Comparison of ENCODE assay signal across 8 cellular contexts in the genomic region with DNA sequence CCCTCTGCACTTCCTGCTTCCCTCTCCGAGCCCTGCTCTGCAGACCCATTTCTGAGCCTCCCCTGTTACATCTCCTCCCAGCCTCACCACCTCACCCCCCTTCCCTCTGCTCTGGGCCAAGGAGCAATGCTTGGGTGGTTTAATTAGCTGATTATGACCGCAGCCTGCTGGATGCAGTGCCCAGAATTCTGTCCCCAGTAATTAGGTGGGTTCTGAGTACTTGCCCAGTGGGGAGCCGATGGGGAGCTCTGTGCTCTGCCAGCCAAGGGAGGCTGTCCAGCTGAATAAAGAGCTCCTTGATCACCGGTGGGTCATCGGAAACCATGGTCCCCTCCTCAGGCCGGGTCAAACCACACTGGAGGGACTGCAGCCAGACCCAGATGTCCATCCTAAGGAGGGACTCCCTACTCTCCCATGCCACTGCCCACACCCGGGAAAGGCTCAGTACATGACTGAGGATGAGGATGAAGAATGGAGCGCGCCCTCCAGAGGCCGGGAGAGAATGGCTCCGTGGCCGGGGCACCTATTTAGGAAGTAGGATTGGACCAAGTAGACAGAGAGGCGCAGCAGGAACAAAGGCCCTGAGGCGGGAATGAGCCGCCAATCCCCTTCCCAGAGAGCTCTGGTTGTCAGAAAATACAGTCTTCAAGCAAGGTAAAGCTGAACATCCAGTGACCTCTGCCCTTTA. TPM values are rescaled to one million over a fixed set of nuclear protein-coding genes. Genes with fewer than 3 reads are reported as not detected.
A peak's percentile ranks its signal among the peaks of the same experiment; 100 is the strongest.
DNase-seq lines count a peak whose midpoint lies in the region; ATAC-seq lines count a peak whose summit lies in the region.

No MANE protein-coding gene starts in this region.

- CTCF ChIA-PET in naive thymus-derived CD4-positive, alpha-beta T cell (lab: Charles Lee) = interaction anchor here (0.7 to 3.2 kb wide), 5 partner anchors 11 to 62 kb away, joined by 3 to 19 read pairs (median 4); no protein-coding TSS in a partner anchor

- DNase-seq in A172 (ENCODE audit: low spot score) (peak; percentile 70), H7 (peak; percentile 49), anterior cingulate cortex (lab: John Stamatoyannopoulos, UW) (peak in 40 of 58 donors; percentile 27 to 85 (median 53))
- no peak for DNase-seq in naive thymus-derived CD4-positive, alpha-beta T cell
- no peak for DNase-seq in stimulated activated CD4-positive, alpha-beta T cell treated with anti-CD3 and anti-CD28 coated beads, Interleukin-12 subunit alpha, Interleukin-12 subunit beta, amount 100 ng/mL, for 4 hours

- peak overlapping the region; percentile 80 to 98 (median 94) for H3K27ac Mint-ChIP-seq in naive thymus-derived CD4-positive, alpha-beta T cell

- no peak overlapping the region for H3K4me3 ChIP-seq in H7 (ENCODE audit: insufficient read depth, low read depth, low read length)
- H3K4me3 ChIP-seq in naive thymus-derived CD4-positive, alpha-beta T cell (ENCODE audit: low read length) = no peak overlapping the region

- H3K4me3 Mint-ChIP-seq in naive thymus-derived CD4-positive, alpha-beta T cell = peak overlapping the region in 9 of 10 donors; percentile 21 to 84 (median 68)

- POLR2A ChIA-PET in naive thymus-derived CD4-positive, alpha-beta T cell (lab: Charles Lee) = interaction anchor here (0.5 to 6.0 kb wide), 7 partner anchors 9 to 67 kb away, joined by 3 to 79 read pairs (median 5); a partner anchor contains a TSS

- H3K27me3 Mint-ChIP-seq in naive thymus-derived CD4-positive, alpha-beta T cell = no peaks in the 10 kb centered on the region

- H3K4me1 ChIP-seq in naive thymus-derived CD4-positive, alpha-beta T cell (ENCODE audit: control insufficient read depth in 2 of 2, insufficient read depth in 2 of 2, low read length in 2 of 2) = peaks cover 37 to 93% of the 10 kb centered on the region in 2 donors

- peaks cover 83 to 100% (median 98%) of the 10 kb centered on the region in 7 donors for H3K4me1 Mint-ChIP-seq in naive thymus-derived CD4-positive, alpha-beta T cell

- H3K27me3 ChIP-seq in H7 (ENCODE audit: control insufficient read depth, insufficient read depth, low read length) = no peaks in the 10 kb centered on the region
- H3K27me3 ChIP-seq in naive thymus-derived CD4-positive, alpha-beta T cell (ENCODE audit: control insufficient read depth in 2 of 2, insufficient read depth in 2 of 2, low read length in 2 of 2) = no peaks in the 10 kb centered on the region

- H3K9me3 Mint-ChIP-seq in naive thymus-derived CD4-positive, alpha-beta T cell = peaks cover 0 to 2% (median 0%) of the 10 kb centered on the region in 11 donors

- no peaks in the 10 kb centered on the region for H3K36me3 ChIP-seq in H7 (replicated peaks; ENCODE audit: control insufficient read depth, insufficient read depth, low read length)
- H3K36me3 ChIP-seq in naive thymus-derived CD4-positive, alpha-beta T cell (ENCODE audit: control insufficient read depth in 2 of 3, insufficient read depth in 3 of 3, low read length in 3 of 3) = no peaks in the 10 kb centered on the region

- no peak overlapping the region for H3K27ac ChIP-seq in naive thymus-derived CD4-positive, alpha-beta T cell (ENCODE audit: low read depth, low read length)

- intact Hi-C loops in naive thymus-derived CD4-positive, alpha-beta T cell (cut with micrococcal nuclease) = loop anchor here in 1 of 2 donors (5.0 kb wide), 1 partner anchor 40 kb away; no protein-coding TSS in a partner anchor

- H3K9me3 ChIP-seq in naive thymus-derived CD4-positive, alpha-beta T cell (ENCODE audit: control insufficient read depth in 2 of 3, low read length in 3 of 3) = no peaks in the 10 kb centered on the region

- peaks cover 0 to 8% (median 3%) of the 10 kb centered on the region in 5 donors for H3K36me3 Mint-ChIP-seq in naive thymus-derived CD4-positive, alpha-beta T cell

- no peak for ATAC-seq in naive thymus-derived CD4-positive, alpha-beta T cell
- ATAC-seq in HG03521 (IDR thresholded peaks at IDR 0.05; ENCODE audit: unreplicated experiment) (no peak), GM18909 (IDR thresholded peaks at IDR 0.05; ENCODE audit: poor library complexity, unreplicated experiment) (no peak), HG03280 (IDR thresholded peaks at IDR 0.05; ENCODE audit: unreplicated experiment) (no peak)

RNA-seq across cellular contexts. Expression of a gene that starts 9.1 kb away (rescaled TPM):
- total RNA-seq in A172 (2014; rRNA removed; shearing (Covaris generic)) = 18.4 and 22.2 TPM in 2 replicates
- total RNA-seq in H7 (2014; rRNA removed; shearing (Covaris generic)) = 110 and 116 TPM in 2 replicates
- total RNA-seq in naive thymus-derived CD4-positive, alpha-beta T cell = 100 to 1,000 TPM in 1 of 5 experiments, 10 to 100 TPM in 4; 47.8 to 104 (median 63.9) TPM
- 1 to 10 TPM; 7.5 to 9.0 TPM for polyA plus RNA-seq in naive thymus-derived CD4-positive, alpha-beta T cell

RNA-seq across cellular contexts. Expression of a gene that starts 56.9 kb away (rescaled TPM):
- 1,638 and 1,693 TPM in 2 replicates for total RNA-seq in A172 (2014; rRNA removed; shearing (Covaris generic))
- 2,195 and 2,298 TPM in 2 replicates for total RNA-seq in H7 (2014; rRNA removed; shearing (Covaris generic))
- 1,000 to 10,000 TPM; 3,135 to 5,501 (median 5,089) TPM for total RNA-seq in naive thymus-derived CD4-positive, alpha-beta T cell
- polyA plus RNA-seq in naive thymus-derived CD4-positive, alpha-beta T cell = 1,000 to 10,000 TPM; 6,041 to 7,167 TPM

Comparison
In these comparisons a context has a peak if more than half of its experiments do, and no peak if none do; other contexts are left out.
1. DNase-seq: peak in A172 (single experiment), H7 (single experiment) and anterior cingulate cortex (40 of 58); none in naive thymus-derived CD4-positive, alpha-beta T cell (0 of 9) and stimulated activated CD4-positive, alpha-beta T cell treated with anti-CD3 and anti-CD28 coated beads, Interleukin-12 subunit alpha, Interleukin-12 subunit beta, amount 100 ng/mL, for 4 hours (single experiment).